ENCODE assay signal across 12 cellular contexts in the genomic region with DNA sequence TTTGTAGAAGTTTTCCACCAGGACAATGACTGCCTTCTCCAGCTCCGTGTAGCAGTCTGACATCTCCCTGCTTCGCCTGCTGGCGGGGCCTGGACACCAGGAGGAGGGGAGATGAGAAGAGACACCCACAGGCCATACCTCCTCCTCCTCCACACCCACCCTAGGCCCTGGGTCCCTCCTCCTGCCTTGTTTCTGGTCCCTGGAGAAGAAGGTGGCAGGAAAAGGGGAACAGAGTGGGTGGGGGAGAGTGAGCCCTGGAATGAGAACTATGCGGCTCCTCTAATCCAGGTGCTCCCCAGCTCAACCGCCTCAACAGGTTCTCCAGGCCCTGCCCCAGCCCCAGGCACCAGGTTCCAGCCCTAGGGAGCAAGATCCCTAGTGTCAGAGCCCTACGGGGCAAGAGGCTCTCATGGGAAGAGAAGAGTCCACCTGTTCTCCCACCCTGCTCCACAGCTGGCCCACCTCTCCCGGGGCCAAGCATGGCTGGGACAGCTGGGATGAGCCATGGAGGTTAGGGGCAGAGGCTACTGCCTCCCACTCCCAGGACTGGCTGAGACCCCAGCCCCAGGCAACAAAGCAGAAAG. TPM values are rescaled to one million over a fixed set of nuclear protein-coding genes. Genes with fewer than 3 reads are reported as not detected.
DNase-seq lines count a peak whose midpoint lies in the region; ATAC-seq, FAIRE-seq and TF ChIP-seq lines count a peak whose summit lies in the region.
"Had no signal": no experiment of that assay in that cellular context is flagged by ENCODE, and none has a peak within 500 bp of the region (broad histone marks: within the 10 kb centered on the region; RNA-seq: fewer than 3 reads in every experiment).

No MANE protein-coding gene starts in this region.

- peak overlapping the region; percentile 20 for H3K18ac ChIP-seq in neuronal stem cell (ENCODE audit: low read length)

- TF ChIP-seq RAD21 in A549 (conservative IDR thresholded peaks at IDR 0.05 in 1 of 2, IDR thresholded peaks at IDR 0.05 in 1 of 2), result no peak

- no TSS peak for BruUV-seq in Panc1 (replicated peaks; lab: Mats Ljungman, UMichigan)

- H2AK5ac ChIP-seq in neuronal stem cell (ENCODE audit: low read depth, low read length), result peak overlapping the region; percentile 73

- CTCF ChIA-PET in A549 (lab: Yijun Ruan, JAX) (interaction anchor here (0.6 to 7.9 kb wide), 8 partner anchors 9 to 97 kb away, joined by 3 to 57 read pairs (median 4); a partner anchor contains a TSS), Panc1 (lab: Charles Lee) (no interaction called here)

- no peak overlapping the region for H2BK120ac ChIP-seq in neuronal stem cell (ENCODE audit: low read depth, low read length)

- intact Hi-C loops in Panc1 (cut with micrococcal nuclease; ENCODE audit: unreplicated experiment), result no loop called here

- H3K9ac ChIP-seq in neuronal stem cell (ENCODE audit: low read depth, low read length, poor library complexity), result no peak overlapping the region

- peak overlapping the region; percentile 90 for H2AFZ ChIP-seq in neuronal stem cell (ENCODE audit: low read length)

- in situ Hi-C loops in Panc1 (cut with HindIII; ENCODE audit: low pct_unique_long_range_greater_than_20kb, low sequenced_read_pairs), result loop anchor here (25.0 kb wide), 1 partner anchor 246 kb away; a partner anchor contains a TSS

- no peak overlapping the region for H3K4ac ChIP-seq in neuronal stem cell (ENCODE audit: low read length)

- H3K4me2 ChIP-seq in A549, result peak overlapping the region; percentile 96
- no peak overlapping the region for H3K4me2 ChIP-seq in neuronal stem cell (ENCODE audit: insufficient read depth, low read length, poor library complexity, severe bottlenecking)

- peak overlapping the region; percentile 32 for H2BK15ac ChIP-seq in neuronal stem cell (ENCODE audit: low read length)

- TF ChIP-seq POLR2A in A549 (IDR thresholded peaks at IDR 0.05; ENCODE audit: low read length), result no peak

- ATAC-seq in A549, result no peak
- ATAC-seq in Panc1, result no peak
- no peak for ATAC-seq in HG02884 (IDR thresholded peaks at IDR 0.05; ENCODE audit: unreplicated experiment)

- no peaks in the 10 kb centered on the region for H3K36me3 ChIP-seq in Panc1 (ENCODE audit: control insufficient read depth, insufficient read depth, low read length)
- no peaks in the 10 kb centered on the region for H3K36me3 ChIP-seq in neuronal stem cell (replicated peaks in 1 of 2; ENCODE audit: control insufficient read depth in 2 of 2, insufficient read depth in 2 of 2, low read length in 2 of 2)

- TF ChIP-seq CTCF in A549 (IDR thresholded peaks at IDR 0.05) (no peak), Panc1 (IDR thresholded peaks at IDR 0.05) (no peak)

- no peak for TF ChIP-seq EP300 in A549 (IDR thresholded peaks at IDR 0.05)

- DNase-seq in A549 (ENCODE audit: low read depth in 1 of 2, low spot score in 1 of 2) (peak in 1 of 2 experiments; percentile 25), Panc1 (ENCODE audit: low read depth, low spot score) (no peak), epithelial cell of prostate (ENCODE audit: low read depth, low spot score) (no peak), neuronal stem cell (ENCODE audit: low spot score) (no peak), T1000 (lab: John Stamatoyannopoulos, UW) (no peak), NCI-H345 (lab: John Stamatoyannopoulos, UW) (no peak), NCI-H1092 treated with DMSO at 0.1 percent for 48 hours (lab: John Stamatoyannopoulos, UW) (no peak)
- DNase-seq: activated naive CD8-positive, alpha-beta T cell treated with anti-CD3 and anti-CD28 coated beads for 36 hours; NCI-H2171 treated with DMSO at 0.1 percent for 48 hours had no signal

- H3K4me1 ChIP-seq in A549 (peaks cover 36% of the 10 kb centered on the region), Panc1 (ENCODE audit: control insufficient read depth, insufficient read depth, low read length) (peaks cover 43% of the 10 kb centered on the region), neuronal stem cell (ENCODE audit: control insufficient read depth in 2 of 2, insufficient read depth in 1 of 2, low read depth in 1 of 2, low read length in 2 of 2) (peaks cover 21 to 28% of the 10 kb centered on the region in 2 donors)

- H4K8ac ChIP-seq in neuronal stem cell (ENCODE audit: low read depth, low read length), result no peak overlapping the region

- no peak for FAIRE-seq in A549 (lab: Jason Lieb, UNC)
- FAIRE-seq: islet of Langerhans, TTC549 had no signal

- WGBS in A549 (ENCODE audit: missing lambda C conversion rate), result 79% methylated on average over 6 of the region's 7 CpGs
- no CpG with 5 or more reads among the region's 7 CpGs for WGBS in neuronal stem cell (ENCODE audit: extremely low coverage in 2 of 2, insufficient read length in 2 of 2, insufficient replicate concordance in 1 of 2), 2 donors

- H2BK5ac ChIP-seq in neuronal stem cell (ENCODE audit: low read length), result peak overlapping the region; percentile 47

- H3K9me3 ChIP-seq in A549, result no peaks in the 10 kb centered on the region
- H3K9me3 ChIP-seq in Panc1 (ENCODE audit: control insufficient read depth, insufficient read depth, low read depth, low read length), result no peaks in the 10 kb centered on the region
- no peaks in the 10 kb centered on the region for H3K9me3 ChIP-seq in neuronal stem cell (replicated peaks in 1 of 2; ENCODE audit: control insufficient read depth in 2 of 2, insufficient read depth in 1 of 2, low read depth in 1 of 2, low read length in 2 of 2)

- H4K91ac ChIP-seq in neuronal stem cell (ENCODE audit: low read depth, low read length, poor library complexity), result peak overlapping the region; percentile 58

- peak overlapping the region; percentile 45 for H3K4me3 ChIP-seq in A549
- peak overlapping the region; percentile 33 to 49; a peak in 3 of 4 replicates for H3K4me3 ChIP-seq in Panc1 (ENCODE audit: low read depth in 2 of 2, low read length in 2 of 2)
- H3K4me3 ChIP-seq in neuronal stem cell (ENCODE audit: low read length in 2 of 2), result peak overlapping the region in 1 of 2 donors; percentile 28

- H3K23ac ChIP-seq in neuronal stem cell (ENCODE audit: low read depth, low read length, poor library complexity), result no peak overlapping the region

- no peaks in the 10 kb centered on the region for H3K79me1 ChIP-seq in neuronal stem cell (ENCODE audit: low read depth, low read length)

- H3K27me3 ChIP-seq in Panc1 (ENCODE audit: control insufficient read depth, insufficient read depth, low read length) (no peaks in the 10 kb centered on the region), neuronal stem cell (ENCODE audit: control insufficient read depth in 3 of 3, insufficient read depth in 3 of 3, low read depth in 1 of 3, low read length in 3 of 3) (no peaks in the 10 kb centered on the region)

- POLR2A ChIA-PET in A549 (lab: Yijun Ruan, JAX), result interaction anchor here (0.7 to 2.5 kb wide), 4 partner anchors 11 to 30 kb away, joined by 3 to 11 read pairs (median 5); a partner anchor contains a TSS
- POLR2A ChIA-PET in Panc1 (lab: Charles Lee), result no interaction called here

- H3K27ac ChIP-seq in A549 (peak overlapping the region; percentile 91 to 96), Panc1 (ENCODE audit: low read length) (peak overlapping the region; percentile 79), epithelial cell of prostate (peak overlapping the region; percentile 100), neuronal stem cell (replicated peaks; ENCODE audit: low read length) (no peak overlapping the region)

- H3K14ac ChIP-seq in neuronal stem cell (ENCODE audit: low read length), result no peak overlapping the region

- peak overlapping the region; percentile 11 for H2BK12ac ChIP-seq in neuronal stem cell (ENCODE audit: low read length)

RNA-seq across cellular contexts. Expression of a gene that starts 4.8 kb away (rescaled TPM):
- polyA plus RNA-seq in A549 (2011; rRNA removed) (270 and 294 TPM in 2 replicates), A549 (2017; fragmentation: RNase III; extraction: RNeasy Plus Mini Kit Qiagen cat#74134 plus additional on column Dnase treatment) (259 to 298 TPM (median 290 TPM) in 3 replicates)
- polyA plus RNA-seq in A549 (2012; cell fraction: cytosol; rRNA removed), result 423 and 469 TPM in 2 replicates
- polyA plus RNA-seq in A549 (2012; cell fraction: nucleus; rRNA removed), result 222 and 228 TPM in 2 replicates
- 146 and 182 TPM in 2 replicates for polyA minus RNA-seq in A549 (2011; rRNA and poly(A)+ RNA removed)
- 61.6 TPM for total RNA-seq in Panc1 (2021; ENCODE audit: unreplicated experiment)
- 95.0 TPM for polyA plus RNA-seq in Panc1 (2012; ENCODE audit: insufficient read length)
- 9.6 TPM for polyA plus RNA-seq in neuronal stem cell (2013, experiment 1 of 2)
- polyA plus RNA-seq in neuronal stem cell (2013, experiment 2 of 2), result 9.3 TPM
- total RNA-seq: activated naive CD8-positive, alpha-beta T cell treated with anti-CD3 and anti-CD28 coated beads for 36 hours had no signal

RNA-seq across cellular contexts. Expression of a gene that starts 7.9 kb away (rescaled TPM):
- 0.21 and 0.65 TPM in 2 replicates for polyA plus RNA-seq in A549 (2011; rRNA removed)
- 0.16 TPM in 2 replicates for polyA plus RNA-seq in A549 (2012; cell fraction: cytosol; rRNA removed)
- polyA plus RNA-seq in A549 (2012; cell fraction: nucleus; rRNA removed), result 0.27 and 0.65 TPM in 2 replicates
- polyA plus RNA-seq in A549 (2017; fragmentation: RNase III; extraction: RNeasy Plus Mini Kit Qiagen cat#74134 plus additional on column Dnase treatment), result 0.16 to 0.21 TPM (median 0.21 TPM) in 3 replicates
- 0.34 TPM in 1 of 2 replicates, not detected in the other for polyA minus RNA-seq in A549 (2011; rRNA and poly(A)+ RNA removed)
- total RNA-seq in Panc1 (2021; ENCODE audit: unreplicated experiment), result 0.57 TPM
- polyA plus RNA-seq in Panc1 (2012; ENCODE audit: insufficient read length), result not detected
- polyA plus RNA-seq in neuronal stem cell (2013, experiment 1 of 2), result 0.04 TPM
- not detected for polyA plus RNA-seq in neuronal stem cell (2013, experiment 2 of 2)
- total RNA-seq: activated naive CD8-positive, alpha-beta T cell treated with anti-CD3 and anti-CD28 coated beads for 36 hours had no signal

RNA-seq across cellular contexts. Expression of a gene that starts 19.1 kb away (rescaled TPM):
- polyA plus RNA-seq in A549 (2011; rRNA removed), result 98.9 and 113 TPM in 2 replicates
- polyA plus RNA-seq in A549 (2012; cell fraction: cytosol; rRNA removed), result 133 and 151 TPM in 2 replicates
- polyA plus RNA-seq in A549 (2012; cell fraction: nucleus; rRNA removed), result 59.8 and 69.0 TPM in 2 replicates
- polyA plus RNA-seq in A549 (2017; fragmentation: RNase III; extraction: RNeasy Plus Mini Kit Qiagen cat#74134 plus additional on column Dnase treatment), result 107 to 146 TPM (median 129 TPM) in 3 replicates
- polyA minus RNA-seq in A549 (2011; rRNA and poly(A)+ RNA removed), result 31.6 and 46.7 TPM in 2 replicates
- total RNA-seq in Panc1 (2021; ENCODE audit: unreplicated experiment), result 111 TPM
- polyA plus RNA-seq in Panc1 (2012; ENCODE audit: insufficient read length), result 218 TPM
- 110 TPM for polyA plus RNA-seq in neuronal stem cell (2013, experiment 1 of 2)
- 107 TPM for polyA plus RNA-seq in neuronal stem cell (2013, experiment 2 of 2)

RNA-seq across cellular contexts. Expression of a gene that starts 20.1 kb away (rescaled TPM):
- polyA plus RNA-seq in A549 (2011; rRNA removed) (0.52 and 0.59 TPM in 2 replicates), A549 (2017; fragmentation: RNase III; extraction: RNeasy Plus Mini Kit Qiagen cat#74134 plus additional on column Dnase treatment) (0.67 to 0.97 TPM (median 0.88 TPM) in 3 replicates)
- polyA plus RNA-seq in A549 (2012; cell fraction: cytosol; rRNA removed), result 1.1 and 1.4 TPM in 2 replicates
- polyA plus RNA-seq in A549 (2012; cell fraction: nucleus; rRNA removed), result 0.22 and 0.41 TPM in 2 replicates
- polyA minus RNA-seq in A549 (2011; rRNA and poly(A)+ RNA removed), result not detected in 2 replicates
- 2.9 TPM for total RNA-seq in Panc1 (2021; ENCODE audit: unreplicated experiment)
- polyA plus RNA-seq in Panc1 (2012; ENCODE audit: insufficient read length), result 8.0 TPM
- 0.22 TPM for polyA plus RNA-seq in neuronal stem cell (2013, experiment 1 of 2)
- polyA plus RNA-seq in neuronal stem cell (2013, experiment 2 of 2), result 0.12 TPM
- total RNA-seq: activated naive CD8-positive, alpha-beta T cell treated with anti-CD3 and anti-CD28 coated beads for 36 hours had no signal

RNA-seq across cellular contexts. Expression of a gene that starts 25.7 kb away (rescaled TPM):
- 81.6 and 98.1 TPM in 2 replicates for polyA plus RNA-seq in A549 (2011; rRNA removed)
- polyA plus RNA-seq in A549 (2012; cell fraction: cytosol; rRNA removed), result 59.1 and 75.5 TPM in 2 replicates
- polyA plus RNA-seq in A549 (2012; cell fraction: nucleus; rRNA removed), result 64.3 and 83.5 TPM in 2 replicates
- 76.1 to 87.8 TPM (median 79.2 TPM) in 3 replicates for polyA plus RNA-seq in A549 (2017; fragmentation: RNase III; extraction: RNeasy Plus Mini Kit Qiagen cat#74134 plus additional on column Dnase treatment)
- polyA minus RNA-seq in A549 (2011; rRNA and poly(A)+ RNA removed), result 45.5 and 48.5 TPM in 2 replicates
- total RNA-seq in Panc1 (2021; ENCODE audit: unreplicated experiment), result 87.0 TPM
- 94.2 TPM for polyA plus RNA-seq in Panc1 (2012; ENCODE audit: insufficient read length)
- polyA plus RNA-seq in neuronal stem cell (2013, experiment 1 of 2), result 77.4 TPM
- 76.9 TPM for polyA plus RNA-seq in neuronal stem cell (2013, experiment 2 of 2)
